In genomic region chr12:105348561-105348960, GRCh38 we compare ENCODE assay signal across 22 cellular contexts. TPM values are rescaled to one million over a fixed set of nuclear protein-coding genes. Genes with fewer than 3 reads are reported as not detected.
DNase-seq lines count a peak whose midpoint lies in the region; TF ChIP-seq lines count a peak whose summit lies in the region.
"Had no signal": no experiment of that assay in that cellular context is flagged by ENCODE, and none has a peak within 500 bp of the region (broad histone marks: within the 10 kb centered on the region; RNA-seq: fewer than 3 reads in every experiment).

No MANE protein-coding gene starts in this region.

- H3K4me2 ChIP-seq in fibroblast of lung (ENCODE audit: extremely low read depth, insufficient read depth, low read length), result no peak overlapping the region

- H2AFZ ChIP-seq in fibroblast of lung (ENCODE audit: low read length), result no peak overlapping the region

- H3K4me1 ChIP-seq in fibroblast of lung (ENCODE audit: control insufficient read depth, extremely low read depth, insufficient read depth, low read length), result peaks cover 5% of the 10 kb centered on the region
- peaks cover 0 to 9% of the 10 kb centered on the region in 2 donors for H3K4me1 ChIP-seq in thyroid gland
- H3K4me1 ChIP-seq: BE2C, SJCRH30 had no signal

- no peak overlapping the region for H3K27ac ChIP-seq in fibroblast of lung (ENCODE audit: insufficient read depth, low read length)
- no peak overlapping the region for H3K27ac ChIP-seq in thyroid gland
- H3K27ac ChIP-seq: 22Rv1, SJCRH30 had no signal

- H3K4me3 Mint-ChIP-seq in T-helper 2 cell treated with Interferon-gamma antibody and Interleukin-4, amounts not matched to agents 5 μg/mL and 100 μg/mL, for 36 hours, result no peak overlapping the region
- H3K4me3 Mint-ChIP-seq in progenitor cell of endocrine pancreas (ENCODE audit: low read depth) (no peak overlapping the region), glutamatergic neuron (ENCODE audit: unreplicated experiment) (no peak overlapping the region)
- H3K4me3 Mint-ChIP-seq: CD4-positive, alpha-beta T cell had no signal

- peaks cover 62% of the 10 kb centered on the region for H3K36me3 Mint-ChIP-seq in T-helper 2 cell treated with Interferon-gamma antibody and Interleukin-4, amounts not matched to agents 5 μg/mL and 100 μg/mL, for 36 hours (ENCODE audit: low read depth)
- H3K36me3 Mint-ChIP-seq in progenitor cell of endocrine pancreas (ENCODE audit: insufficient read depth), result peaks cover 38% of the 10 kb centered on the region
- H3K36me3 Mint-ChIP-seq in glutamatergic neuron (ENCODE audit: unreplicated experiment), result no peaks in the 10 kb centered on the region

- peaks cover 47% of the 10 kb centered on the region for H3K4me1 Mint-ChIP-seq in T-helper 2 cell treated with Interferon-gamma antibody and Interleukin-4, amounts not matched to agents 5 μg/mL and 100 μg/mL, for 36 hours (ENCODE audit: low read depth)
- H3K4me1 Mint-ChIP-seq in progenitor cell of endocrine pancreas (ENCODE audit: low read depth) (peaks cover 40% of the 10 kb centered on the region), glutamatergic neuron (ENCODE audit: low read depth, unreplicated experiment) (peaks cover 3% of the 10 kb centered on the region)

- in situ Hi-C loops in astrocyte of the cerebellum (cut with HindIII; ENCODE audit: low sequenced_read_pairs), result no loop called here

- no peak overlapping the region for H3K9ac ChIP-seq in fibroblast of lung (ENCODE audit: insufficient read depth, low read length)

- H3K27me3 ChIP-seq in fibroblast of lung (ENCODE audit: control insufficient read depth, insufficient read depth, low read length) (no peaks in the 10 kb centered on the region), thyroid gland (no peaks in the 10 kb centered on the region)
- H3K27me3 ChIP-seq: BE2C, SJCRH30 had no signal

- TF ChIP-seq CTCF in astrocyte of the cerebellum (IDR thresholded peaks at IDR 0.05; ENCODE audit: low read depth, low read length, missing control alignments), result no peak
- TF ChIP-seq CTCF in fibroblast of lung (conservative IDR thresholded peaks at IDR 0.05 in 1 of 2, IDR thresholded peaks at IDR 0.05 in 1 of 2; ENCODE audit: low read depth in 1 of 2, low read length in 2 of 2), result no peak
- no peak for TF ChIP-seq CTCF in progenitor cell of endocrine pancreas (IDR thresholded peaks at IDR 0.05; ENCODE audit: unreplicated experiment)
- no peak for TF ChIP-seq CTCF in glutamatergic neuron (IDR thresholded peaks at IDR 0.05; ENCODE audit: partially characterized antibody, unreplicated experiment)
- no peak for TF ChIP-seq CTCF in thyroid gland (IDR thresholded peaks at IDR 0.05)

- intact Hi-C loops in thyroid gland (cut with DNase I), result no loop called here

- no peaks in the 10 kb centered on the region for H3K9me3 ChIP-seq in fibroblast of lung (ENCODE audit: control insufficient read depth, insufficient read depth, low read depth, low read length)
- no peaks in the 10 kb centered on the region for H3K9me3 ChIP-seq in thyroid gland
- H3K9me3 ChIP-seq: BE2C, SJCRH30 had no signal

- H3K9me3 Mint-ChIP-seq in T-helper 2 cell treated with Interferon-gamma antibody and Interleukin-4, amounts not matched to agents 5 μg/mL and 100 μg/mL, for 36 hours, result no peaks in the 10 kb centered on the region
- H3K9me3 Mint-ChIP-seq in progenitor cell of endocrine pancreas (ENCODE audit: low read depth) (peaks cover 3% of the 10 kb centered on the region), glutamatergic neuron (ENCODE audit: unreplicated experiment) (no peaks in the 10 kb centered on the region)
- H3K9me3 Mint-ChIP-seq: CD4-positive, alpha-beta T cell had no signal

- H3K36me3 ChIP-seq in fibroblast of lung (ENCODE audit: control insufficient read depth, insufficient read depth, low read length), result peaks cover 2% of the 10 kb centered on the region
- H3K36me3 ChIP-seq in thyroid gland, result no peaks in the 10 kb centered on the region
- H3K36me3 ChIP-seq: BE2C had no signal

- H4K20me1 ChIP-seq in fibroblast of lung (ENCODE audit: control insufficient read depth, extremely low read depth, insufficient read depth, low read length), result no peaks in the 10 kb centered on the region

- DNase-seq in T-helper 2 cell treated with Interferon-gamma antibody and Interleukin-4, amounts not matched to agents 5 μg/mL and 100 μg/mL, for 36 hours (ENCODE audit: low spot score), result no peak
- DNase-seq in T-helper 2 cell (no peak), astrocyte of the cerebellum (ENCODE audit: low read depth) (peak; percentile 31), fibroblast of lung (ENCODE audit: low read depth in 2 of 2) (peak; percentile 30 to 63), progenitor cell of endocrine pancreas (ENCODE audit: low spot score, unreplicated experiment) (no peak), glutamatergic neuron (no peak), thyroid gland (no peak), mesenteric fat pad (ENCODE audit: low spot score) (no peak)
- DNase-seq: BE2C; Calu3; CD4-positive, alpha-beta T cell; DMS53; H7; IMR-90; Kasumi-1; NCI-H1105 treated with DMSO at 0.1 percent for 48 hours; NCI-H1694 treated with DMSO at 0.1 percent for 48 hours; NCI-H2171; NCI-H446 treated with DMSO at 0.1 percent for 48 hours; PC-3; SJCRH30 had no signal

- H3K79me2 ChIP-seq in fibroblast of lung (ENCODE audit: control insufficient read depth, insufficient read depth, low read length), result peaks cover 88% of the 10 kb centered on the region

- no peak for TF ChIP-seq POLR2A in thyroid gland (IDR thresholded peaks at IDR 0.05)

- H3K27ac Mint-ChIP-seq in T-helper 2 cell treated with Interferon-gamma antibody and Interleukin-4, amounts not matched to agents 5 μg/mL and 100 μg/mL, for 36 hours, result peak overlapping the region; percentile 28
- H3K27ac Mint-ChIP-seq in progenitor cell of endocrine pancreas (peak overlapping the region; percentile 54), glutamatergic neuron (ENCODE audit: unreplicated experiment) (no peak overlapping the region)
- H3K27ac Mint-ChIP-seq: CD4-positive, alpha-beta T cell had no signal

- WGBS in thyroid gland, 2 donors, result 31 to 47% methylated on average over 1 of the region's 1 CpG

- no peak overlapping the region for H3K4me3 ChIP-seq in astrocyte of the cerebellum (ENCODE audit: low read depth, low read length)
- no peak overlapping the region for H3K4me3 ChIP-seq in fibroblast of lung (replicated peaks in 1 of 4; ENCODE audit: control extremely low read depth in 1 of 4, insufficient read depth in 1 of 4, low read depth in 3 of 4, low read length in 4 of 4)
- no peak overlapping the region for H3K4me3 ChIP-seq in thyroid gland (replicated peaks in 1 of 3)
- H3K4me3 ChIP-seq: SJCRH30 had no signal

- H3K27me3 Mint-ChIP-seq in T-helper 2 cell treated with Interferon-gamma antibody and Interleukin-4, amounts not matched to agents 5 μg/mL and 100 μg/mL, for 36 hours (ENCODE audit: low read depth), result no peaks in the 10 kb centered on the region
- H3K27me3 Mint-ChIP-seq in progenitor cell of endocrine pancreas, result no peaks in the 10 kb centered on the region
- peaks cover 4% of the 10 kb centered on the region for H3K27me3 Mint-ChIP-seq in glutamatergic neuron (ENCODE audit: unreplicated experiment)
- H3K27me3 Mint-ChIP-seq: CD4-positive, alpha-beta T cell had no signal

RNA-seq across cellular contexts. Expression of gene C12orf75, which starts 18.1 kb away (rescaled TPM):
- total RNA-seq in fibroblast of lung (40.6 and 133 TPM in 2 replicates), progenitor cell of endocrine pancreas (228 and 231 TPM in 2 replicates), glutamatergic neuron (ENCODE audit: unreplicated experiment) (9.4 TPM), thyroid gland (1 to 10 TPM; 1.9 to 5.8 (median 4.3) TPM), mesenteric fat pad (8.9 TPM)
- 298 and 336 TPM in 2 replicates for polyA plus RNA-seq in fibroblast of lung
- polyA plus RNA-seq in fibroblast of lung (2012), result 233 and 328 TPM in 2 replicates
- 22.0 and 22.2 TPM in 2 replicates for polyA minus RNA-seq in fibroblast of lung (ENCODE audit: low replicate concordance)

Comparison
In these comparisons a context has a peak if more than half of its experiments do, and no peak if none do; other contexts are left out.
1. DNase-seq: peak in astrocyte of the cerebellum (single experiment) and fibroblast of lung (2 of 2); none in T-helper 2 cell treated with Interferon-gamma antibody and Interleukin-4, amounts not matched to agents 5 μg/mL and 100 μg/mL, for 36 hours (single experiment), T-helper 2 cell (0 of 5), progenitor cell of endocrine pancreas (single experiment), glutamatergic neuron (single experiment), thyroid gland (0 of 2) and mesenteric fat pad (single experiment).